Comparison of ENCODE assay signal across 17 cellular contexts in genomic region chr18:35770360-35770759, GRCh38.
DNase-seq lines count a peak whose midpoint lies in the region; ATAC-seq lines count a peak whose summit lies in the region.
"Had no signal": no experiment of that assay in that cellular context is flagged by ENCODE, and none has a peak within 500 bp of the region (broad histone marks: within the 10 kb centered on the region; RNA-seq: fewer than 3 reads in every experiment).

No MANE protein-coding gene starts in this region.

- H3K4me1 Mint-ChIP-seq in activated CD4-positive, alpha-beta T cell treated with anti-CD3 and anti-CD28 coated beads, Interleukin-2, amount 10 ng/mL, durations not matched to agents 7 days and 5 days: no peaks in the 10 kb centered on the region
- no peaks in the 10 kb centered on the region for H3K4me1 Mint-ChIP-seq in activated T-helper 17 cell treated with anti-CD3 and anti-CD28 coated beads, Interleukin-2, amount 50 U/mL, for 72 hours
- H3K4me1 Mint-ChIP-seq in natural killer cell treated with Interleukin-12 subunit alpha and Interleukin-12 subunit beta and Interleukin-15 and Interleukin-18, amount 100 ng/mL, for 72 hours (ENCODE audit: low read depth in 2 of 2): no peaks in the 10 kb centered on the region
- H3K4me1 Mint-ChIP-seq: immature natural killer cell had no signal

- DNase-seq in activated CD4-positive, alpha-beta T cell treated with anti-CD3 and anti-CD28 coated beads, Interleukin-2, amount 10 ng/mL, durations not matched to agents 7 days and 5 days: peak; percentile 11
- DNase-seq in activated CD4-positive, alpha-beta T cell treated with anti-CD3 and anti-CD28 coated beads for 1 hour: no peak
- no peak for DNase-seq in natural killer cell treated with Interleukin-12 subunit alpha and Interleukin-12 subunit beta and Interleukin-15 and Interleukin-18, amount 100 ng/mL, for 72 hours (ENCODE audit: low spot score)
- DNase-seq: activated CD8-positive, alpha-beta memory T cell treated with anti-CD3 and anti-CD28 coated beads, Interleukin-2, amount 50 U/mL, for 4 hours; cerebellar nuclear complex; COR-L47; GOT3; immature natural killer cell; NCI-H2029 treated with DMSO at 0.1 percent for 48 hours; NCI-H69; occipital lobe; SHP77 treated with DMSO at 0.1 percent for 48 hours had no signal

- ATAC-seq in HG02885 (IDR thresholded peaks at IDR 0.05; ENCODE audit: poor library complexity, unreplicated experiment) (peak; percentile 70), HG03280 (IDR thresholded peaks at IDR 0.05; ENCODE audit: unreplicated experiment) (no peak), GM18867 (IDR thresholded peaks at IDR 0.05; ENCODE audit: unreplicated experiment) (no peak), HG02588 (IDR thresholded peaks at IDR 0.05; ENCODE audit: unreplicated experiment) (no peak)
- peak; percentile 95 for ATAC-seq in activated T-helper 17 cell treated with anti-CD3 and anti-CD28 coated beads, Interleukin-2, amount 50 U/mL, for 72 hours (replicated peaks)
- ATAC-seq in natural killer cell treated with Interleukin-12 subunit alpha and Interleukin-12 subunit beta and Interleukin-15 and Interleukin-18, amount 100 ng/mL, for 72 hours: peak; percentile 65 to 83

- POLR2A ChIA-PET in activated CD4-positive, alpha-beta T cell treated with anti-CD3 and anti-CD28 coated beads, Interleukin-2, amount 10 ng/mL, durations not matched to agents 7 days and 5 days (lab: Charles Lee): no interaction called here

- H3K4me3 Mint-ChIP-seq in activated CD4-positive, alpha-beta T cell treated with anti-CD3 and anti-CD28 coated beads, Interleukin-2, amount 10 ng/mL, durations not matched to agents 7 days and 5 days: no peak overlapping the region
- H3K4me3 Mint-ChIP-seq in activated T-helper 17 cell treated with anti-CD3 and anti-CD28 coated beads, Interleukin-2, amount 50 U/mL, for 72 hours: no peak overlapping the region
- H3K4me3 Mint-ChIP-seq in natural killer cell treated with Interleukin-12 subunit alpha and Interleukin-12 subunit beta and Interleukin-15 and Interleukin-18, amount 100 ng/mL, for 72 hours: no peak overlapping the region
- H3K4me3 Mint-ChIP-seq: immature natural killer cell had no signal

- H3K27me3 Mint-ChIP-seq in activated CD4-positive, alpha-beta T cell treated with anti-CD3 and anti-CD28 coated beads, Interleukin-2, amount 10 ng/mL, durations not matched to agents 7 days and 5 days: peaks cover 3% of the 10 kb centered on the region
- peaks cover 10% of the 10 kb centered on the region for H3K27me3 Mint-ChIP-seq in activated T-helper 17 cell treated with anti-CD3 and anti-CD28 coated beads, Interleukin-2, amount 50 U/mL, for 72 hours
- peaks cover 14 to 16% of the 10 kb centered on the region in 2 donors for H3K27me3 Mint-ChIP-seq in natural killer cell treated with Interleukin-12 subunit alpha and Interleukin-12 subunit beta and Interleukin-15 and Interleukin-18, amount 100 ng/mL, for 72 hours

- CTCF ChIA-PET in activated CD4-positive, alpha-beta T cell treated with anti-CD3 and anti-CD28 coated beads, Interleukin-2, amount 10 ng/mL, durations not matched to agents 7 days and 5 days (lab: Charles Lee): no interaction called here

- no peak overlapping the region for H3K27ac Mint-ChIP-seq in activated CD4-positive, alpha-beta T cell treated with anti-CD3 and anti-CD28 coated beads, Interleukin-2, amount 10 ng/mL, durations not matched to agents 7 days and 5 days
- no peak overlapping the region for H3K27ac Mint-ChIP-seq in activated T-helper 17 cell treated with anti-CD3 and anti-CD28 coated beads, Interleukin-2, amount 50 U/mL, for 72 hours
- H3K27ac Mint-ChIP-seq in natural killer cell treated with Interleukin-12 subunit alpha and Interleukin-12 subunit beta and Interleukin-15 and Interleukin-18, amount 100 ng/mL, for 72 hours: no peak overlapping the region

- H3K9me3 Mint-ChIP-seq in activated CD4-positive, alpha-beta T cell treated with anti-CD3 and anti-CD28 coated beads, Interleukin-2, amount 10 ng/mL, durations not matched to agents 7 days and 5 days: no peaks in the 10 kb centered on the region
- H3K9me3 Mint-ChIP-seq in activated T-helper 17 cell treated with anti-CD3 and anti-CD28 coated beads, Interleukin-2, amount 50 U/mL, for 72 hours: no peaks in the 10 kb centered on the region
- no peaks in the 10 kb centered on the region for H3K9me3 Mint-ChIP-seq in natural killer cell treated with Interleukin-12 subunit alpha and Interleukin-12 subunit beta and Interleukin-15 and Interleukin-18, amount 100 ng/mL, for 72 hours
- H3K9me3 Mint-ChIP-seq: immature natural killer cell had no signal

- no peaks in the 10 kb centered on the region for H3K36me3 Mint-ChIP-seq in activated CD4-positive, alpha-beta T cell treated with anti-CD3 and anti-CD28 coated beads, Interleukin-2, amount 10 ng/mL, durations not matched to agents 7 days and 5 days (ENCODE audit: low read depth)
- H3K36me3 Mint-ChIP-seq in activated T-helper 17 cell treated with anti-CD3 and anti-CD28 coated beads, Interleukin-2, amount 50 U/mL, for 72 hours (ENCODE audit: low read depth): no peaks in the 10 kb centered on the region
- H3K36me3 Mint-ChIP-seq in natural killer cell treated with Interleukin-12 subunit alpha and Interleukin-12 subunit beta and Interleukin-15 and Interleukin-18, amount 100 ng/mL, for 72 hours: no peaks in the 10 kb centered on the region
- H3K36me3 Mint-ChIP-seq: immature natural killer cell had no signal

Comparison
In these comparisons a context has a peak if more than half of its experiments do, and no peak if none do; other contexts are left out.
1. ATAC-seq: peak in HG02885 (single experiment), activated T-helper 17 cell treated with anti-CD3 and anti-CD28 coated beads, Interleukin-2, amount 50 U/mL, for 72 hours (single experiment) and natural killer cell treated with Interleukin-12 subunit alpha and Interleukin-12 subunit beta and Interleukin-15 and Interleukin-18, amount 100 ng/mL, for 72 hours (2 of 2); none in HG03280 (single experiment), GM18867 (single experiment) and HG02588 (single experiment).